ENCODE assay signal across 8 cellular contexts in genomic region chr6:26045939-26046368, GRCh38. TPM values are rescaled to one million over a fixed set of nuclear protein-coding genes. Genes with fewer than 3 reads are reported as not detected.
DNase-seq lines count a peak whose midpoint lies in the region; ATAC-seq, FAIRE-seq and TF ChIP-seq lines count a peak whose summit lies in the region.

No MANE protein-coding gene starts in this region.

- peaks cover 33% of the 10 kb centered on the region for H3K9me3 Mint-ChIP-seq in nephron progenitor cell

- no peak overlapping the region for H3K27ac Mint-ChIP-seq in nephron progenitor cell

- ATAC-seq in left colon (no peak), HG03045 (IDR thresholded peaks at IDR 0.05; ENCODE audit: unreplicated experiment) (no peak)

- peak; percentile 38 for FAIRE-seq in GM12891 (lab: Jason Lieb, UNC)

- peak overlapping the region; percentile 81 for H3K4me3 Mint-ChIP-seq in nephron progenitor cell

- TF ChIP-seq POLR2A in GM12891 (IDR thresholded peaks at IDR 0.05; ENCODE audit: low read depth, low read length): no peak

- H3K4me1 Mint-ChIP-seq in nephron progenitor cell: peaks cover 19% of the 10 kb centered on the region

- no peak for TF ChIP-seq CTCF in nephron progenitor cell (IDR thresholded peaks at IDR 0.05)

- H3K27me3 Mint-ChIP-seq in nephron progenitor cell (ENCODE audit: low read depth, poor library complexity): no peaks in the 10 kb centered on the region

- no peak for DNase-seq in GM12891 (ENCODE audit: insufficient read length, low spot score)
- peak; percentile 71 for DNase-seq in NCI-H146 (lab: John Stamatoyannopoulos, UW)
- peak; percentile 31 for DNase-seq in cerebellar cortex (ENCODE audit: low spot score)
- no peak for DNase-seq in nephron progenitor cell
- DNase-seq in left colon: no peak
- DNase-seq in NOMO-1 (lab: John Stamatoyannopoulos, UW; ENCODE audit: unreplicated experiment in 2 of 2): no peak
- DNase-seq in NCI-H1694 (lab: John Stamatoyannopoulos, UW): no peak

- intact Hi-C loops in left colon (cut with DNase I, micrococcal nuclease): no loop called here

- peaks cover 9% of the 10 kb centered on the region for H3K36me3 Mint-ChIP-seq in nephron progenitor cell (ENCODE audit: low read depth)

TF ChIP-seq in GM12891, 5 proteins besides CTCF, POLR2A, EP300 and RAD21:
- TF ChIP-seq TAF1 (IDR thresholded peaks at IDR 0.05; ENCODE audit: low read depth, low read length) (no peak), POU2F2 (IDR thresholded peaks at IDR 0.05; ENCODE audit: low read depth, low read length) (no peak), SPI1 (IDR thresholded peaks at IDR 0.05; ENCODE audit: low read depth, low read length) (no peak), PAX5 (IDR thresholded peaks at IDR 0.05; ENCODE audit: insufficient read depth, low read length, severe bottlenecking) (no peak)

RNA-seq across cellular contexts. Expression of gene HFE, which starts 41.3 kb away (rescaled TPM):
- polyA plus RNA-seq in GM12891 (2012; ENCODE audit: low read depth, missing spikeins): 0.98 TPM
- 10 to 100 TPM in 1 of 2 donors, 1 to 10 TPM in 1; 8.2 to 12.0 TPM for total RNA-seq in left colon

Comparison
In these comparisons a context has a peak if more than half of its experiments do, and no peak if none do; other contexts are left out.
1. DNase-seq: peak in NCI-H146 (single experiment) and cerebellar cortex (single experiment); none in GM12891 (single experiment), nephron progenitor cell (single experiment), left colon (0 of 2), NOMO-1 (0 of 2) and NCI-H1694 (single experiment).